In genomic region chr17:80477647-80478478, GRCh38 we compare ENCODE assay signal across 10 cellular contexts. TPM values are rescaled to one million over a fixed set of nuclear protein-coding genes. Genes with fewer than 3 reads are reported as not detected.
DNase-seq lines count a peak whose midpoint lies in the region; ATAC-seq, FAIRE-seq and TF ChIP-seq lines count a peak whose summit lies in the region.
"Had no signal": no experiment of that assay in that cellular context is flagged by ENCODE, and none has a peak within 500 bp of the region (broad histone marks: within the 10 kb centered on the region; RNA-seq: fewer than 3 reads in every experiment).

No MANE protein-coding gene starts in this region.

- H3K4me3 ChIP-seq in endothelial cell of umbilical vein (replicated peaks in 1 of 3; ENCODE audit: insufficient read depth in 1 of 3, low read depth in 1 of 3, low read length in 3 of 3), result no peak overlapping the region

- peaks cover 69 to 74% of the 10 kb centered on the region in 2 experiments for H3K27me3 ChIP-seq in endothelial cell of umbilical vein (ENCODE audit: control insufficient read depth in 2 of 2, insufficient read depth in 2 of 2, low read length in 2 of 2)

- CTCF ChIA-PET in activated CD4-positive, alpha-beta T cell treated with anti-CD3 and anti-CD28 coated beads for 36 hours (lab: Charles Lee), result no interaction called here
- CTCF ChIA-PET in T-cell (lab: Charles Lee) (interaction anchor here (0.6 kb wide), 2 partner anchors 115 to 509 kb away, joined by 3 to 13 read pairs; no protein-coding TSS in a partner anchor), endothelial cell of umbilical vein (lab: Charles Lee) (interaction anchor here (0.8 to 1.9 kb wide), 7 partner anchors 41 to 494 kb away, joined by 3 to 16 read pairs (median 5); no protein-coding TSS in a partner anchor)

- no peaks in the 10 kb centered on the region for H3K4me1 ChIP-seq in endothelial cell of umbilical vein (ENCODE audit: control insufficient read depth, extremely low read depth, insufficient read depth, low read length)

- peak overlapping the region; percentile 17 for H2AFZ ChIP-seq in endothelial cell of umbilical vein (ENCODE audit: low read depth, low read length)

- peak; percentile 55 for ATAC-seq in activated CD4-positive, alpha-beta T cell treated with anti-CD3 and anti-CD28 coated beads for 36 hours
- peak; percentile 45 to 59 (median 56) for ATAC-seq in T-cell (replicated peaks in 1 of 4)
- no peak for ATAC-seq in GM21526 (IDR thresholded peaks at IDR 0.05; ENCODE audit: low FRiP score, unreplicated experiment)

- dilution Hi-C loops in endothelial cell of umbilical vein (cut with MboI; ENCODE audit: extremely low pct_ligation_motif_present, low sequenced_read_pairs), result no loop called here

- peak; percentile 73 for DNase-seq in activated CD4-positive, alpha-beta T cell treated with anti-CD3 and anti-CD28 coated beads for 36 hours
- no peak for DNase-seq in activated CD4-positive, alpha-beta T cell treated with anti-CD3 and anti-CD28 coated beads for 1 hour
- DNase-seq in T-cell (peak in 17 of 34 experiments; percentile 9 to 41 (median 26)), endothelial cell of umbilical vein (ENCODE audit: low read depth, low spot score) (peak; percentile 21), RKO (ENCODE audit: low spot score) (no peak), mesenteric fat pad (ENCODE audit: low spot score) (no peak)
- DNase-seq: DND-41 had no signal

- peaks cover 49% of the 10 kb centered on the region for H3K27me3 Mint-ChIP-seq in activated CD4-positive, alpha-beta T cell treated with anti-CD3 and anti-CD28 coated beads for 36 hours
- peaks cover 46 to 68% of the 10 kb centered on the region in 2 donors for H3K27me3 Mint-ChIP-seq in T-cell
- peaks cover 79% of the 10 kb centered on the region for H3K27me3 Mint-ChIP-seq in nephron (ENCODE audit: low read depth)

- BruUV-seq in endothelial cell of umbilical vein (replicated peaks; lab: Mats Ljungman, UMichigan), result no TSS peak

- POLR2A ChIA-PET in activated CD4-positive, alpha-beta T cell treated with anti-CD3 and anti-CD28 coated beads for 36 hours (lab: Charles Lee), result interaction anchor here (0.5 kb wide), 1 partner anchor 12 kb away, joined by 3 read pairs; no protein-coding TSS in a partner anchor
- POLR2A ChIA-PET in T-cell (lab: Charles Lee) (no interaction called here), endothelial cell of umbilical vein (lab: Charles Lee) (no interaction called here)

- no peak overlapping the region for H3K27ac Mint-ChIP-seq in activated CD4-positive, alpha-beta T cell treated with anti-CD3 and anti-CD28 coated beads for 36 hours
- no peak overlapping the region for H3K27ac Mint-ChIP-seq in T-cell
- H3K27ac Mint-ChIP-seq in nephron, result no peak overlapping the region

- H3K9me3 Mint-ChIP-seq in activated CD4-positive, alpha-beta T cell treated with anti-CD3 and anti-CD28 coated beads for 36 hours (ENCODE audit: low read depth), result no peaks in the 10 kb centered on the region
- H3K9me3 Mint-ChIP-seq in T-cell, result no peaks in the 10 kb centered on the region
- no peaks in the 10 kb centered on the region for H3K9me3 Mint-ChIP-seq in nephron

- no peaks in the 10 kb centered on the region for H3K9me1 ChIP-seq in endothelial cell of umbilical vein (replicated peaks; ENCODE audit: control insufficient read depth, extremely low read depth, insufficient read depth, low read length)

- H3K4me1 Mint-ChIP-seq in activated CD4-positive, alpha-beta T cell treated with anti-CD3 and anti-CD28 coated beads for 36 hours, result peaks cover 13% of the 10 kb centered on the region
- peaks cover 15 to 21% (median 21%) of the 10 kb centered on the region in 3 donors for H3K4me1 Mint-ChIP-seq in T-cell
- H3K4me1 Mint-ChIP-seq in nephron, result peaks cover 11% of the 10 kb centered on the region

- no peaks in the 10 kb centered on the region for H3K79me2 ChIP-seq in endothelial cell of umbilical vein (ENCODE audit: control insufficient read depth, insufficient read depth, low read length)

- H4K20me1 ChIP-seq in endothelial cell of umbilical vein (replicated peaks; ENCODE audit: control insufficient read depth, extremely low read depth, insufficient read depth, low read length), result no peaks in the 10 kb centered on the region

- FAIRE-seq in endothelial cell of umbilical vein (lab: Jason Lieb, UNC), result peak; percentile 15
- FAIRE-seq: TTC549 had no signal

- intact Hi-C loops in activated CD4-positive, alpha-beta T cell treated with anti-CD3 and anti-CD28 coated beads for 36 hours (cut with DNase I, micrococcal nuclease), result loop anchor here in 1 of 2 experiments (1.0 to 10.0 kb wide), 3 partner anchors 419 to 917 kb away; partner anchors contain the start of gene BAHCC1
- intact Hi-C loops in endothelial cell of umbilical vein (cut with micrococcal nuclease), result loop anchor here (1.0 to 2.0 kb wide), 2 partner anchors 23 to 97 kb away; no protein-coding TSS in a partner anchor

- no peak overlapping the region for H3K4me3 Mint-ChIP-seq in activated CD4-positive, alpha-beta T cell treated with anti-CD3 and anti-CD28 coated beads for 36 hours
- peak overlapping the region in 1 of 3 donors; percentile 67 for H3K4me3 Mint-ChIP-seq in T-cell
- no peak overlapping the region for H3K4me3 Mint-ChIP-seq in nephron

- peaks cover 5% of the 10 kb centered on the region for H3K36me3 Mint-ChIP-seq in activated CD4-positive, alpha-beta T cell treated with anti-CD3 and anti-CD28 coated beads for 36 hours (ENCODE audit: low read depth)
- H3K36me3 Mint-ChIP-seq in T-cell (no peaks in the 10 kb centered on the region), nephron (ENCODE audit: low read depth) (no peaks in the 10 kb centered on the region)

- H3K9ac ChIP-seq in endothelial cell of umbilical vein (replicated peaks; ENCODE audit: extremely low read depth, insufficient read depth, low read length), result no peak overlapping the region

- TF ChIP-seq POLR2A in endothelial cell of umbilical vein (IDR thresholded peaks at IDR 0.05; ENCODE audit: low read depth, low read length), result no peak

- H3K36me3 ChIP-seq in endothelial cell of umbilical vein (ENCODE audit: control insufficient read depth in 2 of 2, extremely low read depth in 1 of 2, insufficient read depth in 2 of 2, low read length in 2 of 2), result no peaks in the 10 kb centered on the region

- peak overlapping the region; percentile 14 for H3K4me2 ChIP-seq in endothelial cell of umbilical vein (ENCODE audit: insufficient read depth, low read length)

- TF ChIP-seq CTCF in endothelial cell of umbilical vein (IDR thresholded peaks at IDR 0.05; ENCODE audit: extremely low read depth in 1 of 2, insufficient read depth in 1 of 2, low read depth in 1 of 2, low read length in 2 of 2) (peak; percentile 8 to 67), nephron (IDR thresholded peaks at IDR 0.05; ENCODE audit: unreplicated experiment in 3 of 3) (peak; percentile 55 to 59 (median 57))

- no peak overlapping the region for H3K27ac ChIP-seq in endothelial cell of umbilical vein (ENCODE audit: insufficient read depth, low read depth, low read length)

- H3K9me3 ChIP-seq in endothelial cell of umbilical vein (replicated peaks; ENCODE audit: control insufficient read depth, insufficient read depth, low read length), result no peaks in the 10 kb centered on the region

TF ChIP-seq in endothelial cell of umbilical vein, 7 proteins besides CTCF, POLR2A, EP300 and RAD21:
- TF ChIP-seq MAX (IDR thresholded peaks at IDR 0.05; ENCODE audit: insufficient read depth, insufficient read length), result no peak
- no peak for TF ChIP-seq GATA2 (IDR thresholded peaks at IDR 0.05; ENCODE audit: insufficient read depth, insufficient read length, low read depth, low read length)
- TF ChIP-seq MYC (IDR thresholded peaks at IDR 0.05; ENCODE audit: low read depth, low read length), result no peak
- no peak for TF ChIP-seq JUN (IDR thresholded peaks at IDR 0.05; ENCODE audit: borderline replicate concordance, insufficient read depth, insufficient read length, low read depth)
- TF ChIP-seq FOS (IDR thresholded peaks at IDR 0.05; ENCODE audit: borderline replicate concordance, insufficient read depth, low read length), result no peak
TF ChIP-seq in endothelial cell of umbilical vein: peak in this region for 0.

RNA-seq across cellular contexts. Expression of gene NPTX1, which starts 1.5 kb away (rescaled TPM):
- total RNA-seq in activated CD4-positive, alpha-beta T cell treated with anti-CD3 and anti-CD28 coated beads for 36 hours, result 10 to 100 TPM; 22.7 to 27.5 TPM
- under 1 TPM; 0.13 to 0.67 (median 0.33) TPM for total RNA-seq in T-cell
- not detected in 2 replicates for total RNA-seq in endothelial cell of umbilical vein
- polyA plus RNA-seq in endothelial cell of umbilical vein, result 0.03 and 0.08 TPM in 2 replicates
- polyA plus RNA-seq in endothelial cell of umbilical vein (2011; cell fraction: cytosol; rRNA removed), result 0.04 and 0.05 TPM in 2 replicates
- polyA plus RNA-seq in endothelial cell of umbilical vein (2011; cell fraction: nucleus; rRNA removed), result 0.13 and 0.14 TPM in 2 replicates
- polyA plus RNA-seq in endothelial cell of umbilical vein (2012), result 0.07 TPM in 1 of 2 replicates, not detected in the other
- not detected in 2 replicates for polyA minus RNA-seq in endothelial cell of umbilical vein
- 12.3 TPM for polyA minus RNA-seq in endothelial cell of umbilical vein (2011; cell fraction: cytosol; rRNA and poly(A)+ RNA removed)
- polyA minus RNA-seq in endothelial cell of umbilical vein (2011; cell fraction: nucleus; rRNA and poly(A)+ RNA removed), result 0.29 TPM in 1 of 2 replicates, not detected in the other
- total RNA-seq in mesenteric fat pad, result not detected

Comparison
In these comparisons a context has a peak if more than half of its experiments do, and no peak if none do; other contexts are left out.
1. DNase-seq: peak in activated CD4-positive, alpha-beta T cell treated with anti-CD3 and anti-CD28 coated beads for 36 hours (single experiment) and endothelial cell of umbilical vein (single experiment); none in activated CD4-positive, alpha-beta T cell treated with anti-CD3 and anti-CD28 coated beads for 1 hour (single experiment), RKO (single experiment) and mesenteric fat pad (single experiment).
2. RNA of gene NPTX1, which starts 1.5 kb away (total RNA-seq): 22.7 to 27.5 TPM in activated CD4-positive, alpha-beta T cell treated with anti-CD3 and anti-CD28 coated beads for 36 hours; 0.13 to 0.67 TPM in T-cell, not detected in endothelial cell of umbilical vein and not detected in mesenteric fat pad (single experiment); every median in the first group is over 10 times any median in the second.